Comparison of ENCODE assay signal across 25 cellular contexts in the genomic region with DNA sequence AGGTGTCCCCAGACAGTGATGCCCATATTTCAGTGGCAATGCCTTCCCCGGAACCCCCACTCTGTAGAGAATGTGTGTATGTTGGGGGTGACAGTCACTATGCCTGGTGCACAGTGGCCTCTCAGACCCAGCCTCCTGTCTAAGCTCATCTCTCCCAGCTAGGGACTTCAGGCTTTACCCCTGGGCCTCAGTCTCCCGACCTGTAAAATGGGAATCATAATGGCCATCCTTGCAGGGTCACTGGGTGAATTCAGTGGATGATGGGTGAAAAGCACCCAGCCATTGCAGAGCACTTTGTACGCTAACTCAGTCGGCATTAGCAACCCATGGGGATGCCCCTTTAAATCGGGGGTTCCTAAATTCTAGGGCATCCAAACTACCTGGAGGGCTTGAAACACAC. TPM values are rescaled to one million over a fixed set of nuclear protein-coding genes. Genes with fewer than 3 reads are reported as not detected.
A peak's percentile ranks its signal among the peaks of the same experiment; 100 is the strongest.
DNase-seq lines count a peak whose midpoint lies in the region; ATAC-seq, FAIRE-seq and TF ChIP-seq lines count a peak whose summit lies in the region.
"Had no signal": no experiment of that assay in that cellular context is flagged by ENCODE, and none has a peak within 500 bp of the region (broad histone marks: within the 10 kb centered on the region; RNA-seq: fewer than 3 reads in every experiment).

No MANE protein-coding gene starts in this region.

- H3K27ac Mint-ChIP-seq in HFFc6, result no peak overlapping the region
- H3K27ac Mint-ChIP-seq in activated T-helper 2 cell treated with anti-CD3 and anti-CD28 coated beads, Interferon-gamma antibody, Interleukin-2, Interleukin-4, amounts not matched to agents 10 μg/mL and 5 μg/mL and 100 μg/mL, durations not matched to agents 14 hours and 24 hours and 36 hours, result no peak overlapping the region
- H3K27ac Mint-ChIP-seq: CD4-positive, CD25-positive, alpha-beta regulatory T cell; CD8-positive, alpha-beta memory T cell had no signal

- H3K9ac ChIP-seq in HepG2 (ENCODE audit: insufficient read depth, low read depth, low read length) (no peak overlapping the region), H1 (replicated peaks in 1 of 4; ENCODE audit: extremely low read depth in 1 of 4, low read depth in 3 of 4, low read length in 3 of 4) (no peak overlapping the region)
- H3K9ac ChIP-seq: BLaER1 had no signal

- WGBS in HepG2 (ENCODE audit: low lambda C conversion rate), result 58% methylated on average over 4 of the region's 5 CpGs
- 89% methylated on average over 3 of the region's 5 CpGs for WGBS in right lobe of liver (ENCODE audit: insufficient coverage, low coverage, low lambda C conversion rate, missing lambda C conversion rate)
- WGBS in H1 (ENCODE audit: extremely low coverage in 1 of 2, insufficient coverage in 1 of 2, insufficient read length in 1 of 2, insufficient replicate concordance in 2 of 2, low coverage in 1 of 2, low lambda C conversion rate in 2 of 2, missing lambda C conversion rate in 1 of 2), 2 experiments, result 98% methylated on average over 5 of the region's 5 CpGs; no CpG with 5 or more reads in 1 of the 2 experiments

- H2BK120ac ChIP-seq in H1 (replicated peaks; ENCODE audit: low read depth, low read length), result no peak overlapping the region

- H3K18ac ChIP-seq in H1 (ENCODE audit: extremely low read depth, low read length), result no peak overlapping the region

- no peak overlapping the region for H3K14ac ChIP-seq in H1 (ENCODE audit: insufficient read length)

- H3K4me2 ChIP-seq in HepG2 (ENCODE audit: low read depth, low read length) (no peak overlapping the region), H1 (ENCODE audit: insufficient read depth in 1 of 2, low read depth in 2 of 2, low read length in 2 of 2) (no peak overlapping the region)
- H3K4me2 ChIP-seq: BLaER1 had no signal

- ATAC-seq in HepG2, result no peak
- ATAC-seq in right lobe of liver, result no peak

- TF ChIP-seq EP300 in HepG2 (IDR thresholded peaks at IDR 0.05; ENCODE audit: low read depth in 2 of 2, low read length in 2 of 2) (no peak), HepG2 (CRISPR knock-in tag; IDR thresholded peaks at IDR 0.05; ENCODE audit: borderline replicate concordance) (no peak), H1 (IDR thresholded peaks at IDR 0.05; ENCODE audit: borderline replicate concordance in 1 of 2, low read depth in 2 of 2, low read length in 2 of 2) (no peak)

- no peak overlapping the region for H4K5ac ChIP-seq in H1 (ENCODE audit: insufficient read length, low read depth, low read length)

- 0 out of 2 replicates have a peak overlapping the region, but pooled peaks have one; percentile 65 for H2BK15ac ChIP-seq in H1 (ENCODE audit: low read length)

- FAIRE-seq in HepG2 (lab: Jason Lieb, UNC), result no peak
- no peak for FAIRE-seq in H1 (lab: Jason Lieb, UNC)
- FAIRE-seq: A204.1, GM12878, GM12892, GM18507 had no signal

- H2AFZ ChIP-seq in HepG2 (ENCODE audit: low read length) (no peak overlapping the region), H1 (ENCODE audit: low read length) (no peak overlapping the region)

- no peaks in the 10 kb centered on the region for H3K79me2 ChIP-seq in HepG2 (ENCODE audit: insufficient read depth, low read length)
- no peaks in the 10 kb centered on the region for H3K79me2 ChIP-seq in H1 (ENCODE audit: control insufficient read depth in 1 of 2, insufficient read depth in 2 of 2, low read length in 2 of 2)

- H3K27me3 Mint-ChIP-seq in HFFc6 (ENCODE audit: insufficient read depth), result peaks cover 12% of the 10 kb centered on the region
- H3K27me3 Mint-ChIP-seq in activated T-helper 2 cell treated with anti-CD3 and anti-CD28 coated beads, Interferon-gamma antibody, Interleukin-2, Interleukin-4, amounts not matched to agents 10 μg/mL and 5 μg/mL and 100 μg/mL, durations not matched to agents 14 hours and 24 hours and 36 hours (ENCODE audit: low read depth), result no peaks in the 10 kb centered on the region
- H3K27me3 Mint-ChIP-seq: CD4-positive, CD25-positive, alpha-beta regulatory T cell had no signal

- no peak overlapping the region; the same call in 1 of the 2 replicates for H2BK20ac ChIP-seq in H1 (ENCODE audit: low read length)

- no peak overlapping the region for H2BK12ac ChIP-seq in H1 (ENCODE audit: low read depth, low read length)

- CTCF ChIA-PET in HepG2 (lab: Yijun Ruan, JAX; ENCODE audit: low intra/inter-chr PET ratio, low total read pairs), result no interaction called here
- CTCF ChIA-PET in H1 (lab: Charles Lee; ENCODE audit: partially characterized antibody), result interaction anchor here (0.5 to 9.5 kb wide), 18 partner anchors 9 to 245 kb away, joined by 3 to 197 read pairs (median 6); a partner anchor contains a TSS

- H2BK5ac ChIP-seq in H1 (ENCODE audit: low read depth, low read length), result no peak overlapping the region

- H3K27me3 ChIP-seq in HepG2 (ENCODE audit: control insufficient read depth in 1 of 2, insufficient read depth in 2 of 2, low read length in 2 of 2) (peaks cover 0 to 4% of the 10 kb centered on the region in 2 experiments; a peak in 1 of 5 replicates), right lobe of liver (no peaks in the 10 kb centered on the region), H1 (replicated peaks in 1 of 4; ENCODE audit: control insufficient read depth in 3 of 4, extremely low read depth in 1 of 4, insufficient read depth in 3 of 4, low read length in 3 of 4) (no peaks in the 10 kb centered on the region; a peak in 1 of 7 replicates)
- H3K27me3 ChIP-seq: BE2C, BLaER1 had no signal

- TF ChIP-seq RAD21 in HepG2 (CRISPR knock-in tag; IDR thresholded peaks at IDR 0.05) (no peak), H1 (IDR thresholded peaks at IDR 0.05 in 1 of 2, conservative IDR thresholded peaks at IDR 0.05 in 1 of 2; ENCODE audit: low read depth in 2 of 2, low read length in 2 of 2) (no peak)

- H3K4me1 ChIP-seq in HepG2 (ENCODE audit: insufficient read depth, low read length), result no peaks in the 10 kb centered on the region
- H3K4me1 ChIP-seq in right lobe of liver, result no peaks in the 10 kb centered on the region
- H3K4me1 ChIP-seq in H1 (replicated peaks in 1 of 4; ENCODE audit: control insufficient read depth in 3 of 4, insufficient read depth in 4 of 4, low read length in 3 of 4), result peaks cover 0 to 5% (median 0%) of the 10 kb centered on the region in 4 experiments; a peak in 3 of 7 replicates
- H3K4me1 ChIP-seq: BE2C, BLaER1 had no signal

- BruUV-seq in HepG2 (replicated peaks; lab: Mats Ljungman, UMichigan), result no TSS peak

- in situ Hi-C loops in HepG2 (cut with HindIII; ENCODE audit: extremely low pct_ligation_motif_present, low pct_unique_long_range_greater_than_20kb), result loop anchor here (5.0 kb wide), 1 partner anchor 113 kb away; no protein-coding TSS in a partner anchor

- POLR2A ChIA-PET in HepG2 (lab: Yijun Ruan, JAX), result no interaction called here
- POLR2A ChIA-PET in H1 (lab: Charles Lee; ENCODE audit: partially characterized antibody), result interaction anchor here (0.7 to 1.1 kb wide), 2 partner anchors 96 to 98 kb away, joined by 3 to 4 read pairs; no protein-coding TSS in a partner anchor

- H4K91ac ChIP-seq in H1 (replicated peaks; ENCODE audit: insufficient read length, low read length), result no peak overlapping the region

- no peak overlapping the region for H3K56ac ChIP-seq in H1 (replicated peaks; ENCODE audit: insufficient read length, low read depth, low read length)

- H2AK5ac ChIP-seq in H1 (ENCODE audit: low read depth, low read length), result no peak overlapping the region

- DNase-seq in HepG2 (ENCODE audit: low spot score) (no peak), right lobe of liver (no peak), H1 (ENCODE audit: low read depth in 1 of 2, low spot score in 2 of 2) (no peak), HFFc6 (no peak)
- no peak for DNase-seq in activated T-helper 2 cell treated with anti-CD3 and anti-CD28 coated beads, Interferon-gamma antibody, Interleukin-2, Interleukin-4, amounts not matched to agents 10 μg/mL and 5 μg/mL and 100 μg/mL, durations not matched to agents 14 hours and 24 hours and 36 hours (ENCODE audit: low spot score)
- DNase-seq: ACHN; CD4-positive, alpha-beta memory T cell; CD8-positive, alpha-beta memory T cell; COR-L47; DMS 273 treated with DMSO at 0.1 percent for 48 hours; DMS153; DMS79; GDM1 had no signal

- H3K27ac ChIP-seq in HepG2 (ENCODE audit: extremely low read length, insufficient read depth, low read length), result no peak overlapping the region
- no peak overlapping the region for H3K27ac ChIP-seq in right lobe of liver
- no peak overlapping the region for H3K27ac ChIP-seq in H1 (ENCODE audit: low read depth, low read length)
- H3K27ac ChIP-seq: BLaER1 had no signal

- H3K4me3 Mint-ChIP-seq in HFFc6, result no peak overlapping the region
- no peak overlapping the region for H3K4me3 Mint-ChIP-seq in activated T-helper 2 cell treated with anti-CD3 and anti-CD28 coated beads, Interferon-gamma antibody, Interleukin-2, Interleukin-4, amounts not matched to agents 10 μg/mL and 5 μg/mL and 100 μg/mL, durations not matched to agents 14 hours and 24 hours and 36 hours (ENCODE audit: low read depth)
- H3K4me3 Mint-ChIP-seq: CD14-positive monocyte; CD4-positive, alpha-beta memory T cell; CD4-positive, CD25-positive, alpha-beta regulatory T cell; CD8-positive, alpha-beta memory T cell had no signal

- no peak overlapping the region for H3K23ac ChIP-seq in H1 (ENCODE audit: insufficient read length)

- H3K4ac ChIP-seq in H1 (replicated peaks; ENCODE audit: insufficient read length, low read depth, low read length), result no peak overlapping the region

- no peaks in the 10 kb centered on the region for H3K79me1 ChIP-seq in H1 (ENCODE audit: low read depth, low read length)

- TF ChIP-seq POLR2A in HepG2 (IDR thresholded peaks at IDR 0.05; ENCODE audit: insufficient read depth in 1 of 2, low read depth in 2 of 2, low read length in 2 of 2) (no peak), right lobe of liver (IDR thresholded peaks at IDR 0.05) (no peak), H1 (IDR thresholded peaks at IDR 0.05; ENCODE audit: control extremely low read depth in 1 of 2, low read depth in 2 of 2, low read length in 2 of 2) (no peak)

- peaks cover 4% of the 10 kb centered on the region for H3K9me3 Mint-ChIP-seq in HFFc6
- H3K9me3 Mint-ChIP-seq in activated T-helper 2 cell treated with anti-CD3 and anti-CD28 coated beads, Interferon-gamma antibody, Interleukin-2, Interleukin-4, amounts not matched to agents 10 μg/mL and 5 μg/mL and 100 μg/mL, durations not matched to agents 14 hours and 24 hours and 36 hours, result no peaks in the 10 kb centered on the region

- H3K4me3 ChIP-seq in HepG2 (replicated peaks in 1 of 3; ENCODE audit: insufficient read depth in 1 of 3, low read depth in 2 of 3, low read length in 3 of 3) (no peak overlapping the region), right lobe of liver (no peak overlapping the region), H1 (ENCODE audit: extremely low read depth in 1 of 4, insufficient read depth in 2 of 4, low read depth in 3 of 4, low read length in 4 of 4) (no peak overlapping the region)
- H3K4me3 ChIP-seq: BLaER1, GM12878 had no signal

- no peak for TF ChIP-seq CTCF in HepG2 (CRISPR knock-in tag; IDR thresholded peaks at IDR 0.05)
- no peak for TF ChIP-seq CTCF in right lobe of liver (IDR thresholded peaks at IDR 0.05)
- no peak for TF ChIP-seq CTCF in H1 (IDR thresholded peaks at IDR 0.05; ENCODE audit: control extremely low read depth in 1 of 3, insufficient read depth in 1 of 3, low read depth in 1 of 3, low read length in 3 of 3)
- no peak for TF ChIP-seq CTCF in HFFc6 (IDR thresholded peaks at IDR 0.05)

- no peaks in the 10 kb centered on the region for H3K36me3 Mint-ChIP-seq in HFFc6 (ENCODE audit: low read depth)
- no peaks in the 10 kb centered on the region for H3K36me3 Mint-ChIP-seq in activated T-helper 2 cell treated with anti-CD3 and anti-CD28 coated beads, Interferon-gamma antibody, Interleukin-2, Interleukin-4, amounts not matched to agents 10 μg/mL and 5 μg/mL and 100 μg/mL, durations not matched to agents 14 hours and 24 hours and 36 hours (ENCODE audit: low read depth)
- H3K36me3 Mint-ChIP-seq: CD14-positive monocyte; CD4-positive, alpha-beta memory T cell; CD4-positive, CD25-positive, alpha-beta regulatory T cell; CD8-positive, alpha-beta memory T cell had no signal

- peaks cover 9% of the 10 kb centered on the region; the same call in 1 of the 2 replicates for H3K23me2 ChIP-seq in H1 (ENCODE audit: low read depth, low read length)

- no peak overlapping the region for H4K8ac ChIP-seq in H1 (ENCODE audit: extremely low read depth, insufficient read depth, low read length)

- H3K9me3 ChIP-seq in HepG2 (ENCODE audit: low read length) (no peaks in the 10 kb centered on the region), right lobe of liver (no peaks in the 10 kb centered on the region), H1 (ENCODE audit: insufficient read depth in 2 of 2, low read depth in 1 of 2, low read length in 1 of 2) (peaks cover 4 to 5% of the 10 kb centered on the region in 2 experiments; a peak in 3 of 4 replicates)
- H3K9me3 ChIP-seq: BE2C, BLaER1 had no signal

- intact Hi-C loops in HepG2 (cut with micrococcal nuclease; ENCODE audit: unreplicated experiment) (loop anchor here (5.0 kb wide), 2 partner anchors 78 to 93 kb away; no protein-coding TSS in a partner anchor), right lobe of liver (cut with DNase I) (no loop called here)
- intact Hi-C loops in activated T-helper 2 cell treated with anti-CD3 and anti-CD28 coated beads, Interferon-gamma antibody, Interleukin-2, Interleukin-4, amounts not matched to agents 10 μg/mL and 5 μg/mL and 100 μg/mL, durations not matched to agents 14 hours and 24 hours and 36 hours (cut with micrococcal nuclease), result loop anchor here (5.0 kb wide), 1 partner anchor 113 kb away; no protein-coding TSS in a partner anchor

- H3K36me3 ChIP-seq in HepG2 (replicated peaks in 1 of 2; ENCODE audit: control insufficient read depth in 1 of 2, insufficient read depth in 2 of 2, low read length in 2 of 2) (no peaks in the 10 kb centered on the region), right lobe of liver (no peaks in the 10 kb centered on the region), H1 (ENCODE audit: control insufficient read depth in 2 of 4, insufficient read depth in 4 of 4, low read length in 3 of 4) (no peaks in the 10 kb centered on the region)
- H3K36me3 ChIP-seq: BE2C, BLaER1 had no signal

- H4K20me1 ChIP-seq in HepG2 (ENCODE audit: insufficient read depth, low read length), result no peaks in the 10 kb centered on the region
- H4K20me1 ChIP-seq in H1 (replicated peaks in 1 of 2; ENCODE audit: control insufficient read depth in 1 of 2, insufficient read depth in 2 of 2, low read length in 2 of 2), result peaks cover 0 to 7% of the 10 kb centered on the region in 2 experiments
- H4K20me1 ChIP-seq: BLaER1 had no signal

- no peaks in the 10 kb centered on the region for H3K4me1 Mint-ChIP-seq in HFFc6 (ENCODE audit: low read depth)
- H3K4me1 Mint-ChIP-seq in activated T-helper 2 cell treated with anti-CD3 and anti-CD28 coated beads, Interferon-gamma antibody, Interleukin-2, Interleukin-4, amounts not matched to agents 10 μg/mL and 5 μg/mL and 100 μg/mL, durations not matched to agents 14 hours and 24 hours and 36 hours (ENCODE audit: low read depth), result no peaks in the 10 kb centered on the region
- H3K4me1 Mint-ChIP-seq: CD14-positive monocyte; CD4-positive, alpha-beta memory T cell; CD4-positive, CD25-positive, alpha-beta regulatory T cell; CD8-positive, alpha-beta memory T cell had no signal

RNA-seq across cellular contexts. Expression of a gene that starts 18.9 kb away (rescaled TPM):
- not detected in 2 replicates for total RNA-seq in HepG2 (2016; rRNA removed; fragmentation: Illumina TruSeq; extraction: Trizol)
- total RNA-seq in HepG2 (2016; cell fraction: cytosol; rRNA removed; fragmentation: Illumina TruSeq; extraction: Trizol; ENCODE audit: low read depth), result not detected in 2 replicates
- total RNA-seq in HepG2 (2016; cell fraction: insoluble cytoplasmic fraction; rRNA removed; fragmentation: Illumina TruSeq; extraction: Trizol), result not detected in 2 replicates
- not detected in 2 replicates for total RNA-seq in HepG2 (2016; cell fraction: membrane; rRNA removed; fragmentation: Illumina TruSeq; extraction: Trizol)
- not detected in 2 replicates for total RNA-seq in HepG2 (2016; cell fraction: nucleus; rRNA removed; fragmentation: Illumina TruSeq; extraction: Trizol)
- polyA plus RNA-seq in HepG2 (2011; rRNA removed), result not detected in 2 replicates
- polyA plus RNA-seq in HepG2 (2011; cell fraction: cytosol; rRNA removed), result not detected in 2 replicates
- polyA plus RNA-seq in HepG2 (2011; cell fraction: nucleus; rRNA removed), result not detected in 2 replicates
- not detected in 2 replicates for polyA plus RNA-seq in HepG2 (2012)
- polyA plus RNA-seq in HepG2 (2016; cell fraction: cytosol; fragmentation: Illumina TruSeq; extraction: Trizol; ENCODE audit: low read depth), result not detected in 2 replicates
- polyA plus RNA-seq in HepG2 (2016; cell fraction: insoluble cytoplasmic fraction; fragmentation: Illumina TruSeq; extraction: Trizol; ENCODE audit: low read depth), result not detected in 2 replicates
- polyA plus RNA-seq in HepG2 (2016; cell fraction: membrane; fragmentation: Illumina TruSeq; extraction: Trizol; ENCODE audit: low read depth), result not detected in 2 replicates
- polyA plus RNA-seq in HepG2 (2016; cell fraction: nucleus; fragmentation: Illumina TruSeq; extraction: Trizol; ENCODE audit: insufficient read depth, low read depth), result not detected in 2 replicates
- not detected in 2 replicates for polyA minus RNA-seq in HepG2 (2011; rRNA and poly(A)+ RNA removed; ENCODE audit: low replicate concordance)
- polyA minus RNA-seq in HepG2 (2011; cell fraction: cytosol; rRNA and poly(A)+ RNA removed), result not detected in 2 replicates
- polyA minus RNA-seq in HepG2 (2011; cell fraction: nucleus; rRNA and poly(A)+ RNA removed), result not detected in 2 replicates
- not detected for total RNA-seq in right lobe of liver
- not detected in 2 replicates for total RNA-seq in H1 (2021; fragmentation: NEBNext Ultra II Directional; extraction: Animal tissue kit (Norgen Biotek cat#: 25700))
- polyA plus RNA-seq in H1 (2011; rRNA removed), result 0.19 TPM in 1 of 2 replicates, not detected in the other
- not detected for polyA plus RNA-seq in H1 (2011; cell fraction: cytosol; rRNA removed)
- not detected for polyA plus RNA-seq in H1 (2011; cell fraction: nucleus; rRNA removed)
- not detected in 4 replicates for polyA plus RNA-seq in H1 (2012, experiment 1 of 2)
- polyA plus RNA-seq in H1 (2012, experiment 2 of 2), result not detected
- polyA plus RNA-seq in H1 (2013, experiment 1 of 2), result 0.12 TPM
- polyA plus RNA-seq in H1 (2013, experiment 2 of 2), result 0.06 TPM
- not detected in 2 replicates for polyA minus RNA-seq in H1 (2011; rRNA and poly(A)+ RNA removed)
- not detected for polyA minus RNA-seq in H1 (2011; cell fraction: cytosol; rRNA and poly(A)+ RNA removed)
- polyA minus RNA-seq in H1 (2011; cell fraction: nucleus; rRNA and poly(A)+ RNA removed), result not detected
- total RNA-seq in HFFc6 (2021; fragmentation: NEBNext Ultra II Directional; extraction: Animal tissue kit (Norgen Biotek cat#: 25700)), result not detected
- not detected in 2 replicates for total RNA-seq in activated T-helper 2 cell treated with anti-CD3 and anti-CD28 coated beads, Interferon-gamma antibody, Interleukin-2, Interleukin-4, amounts not matched to agents 10 μg/mL and 5 μg/mL and 100 μg/mL, durations not matched to agents 14 hours and 24 hours and 36 hours
- total RNA-seq: A673; CD4-positive, alpha-beta memory T cell; CD4-positive, CD25-positive, alpha-beta regulatory T cell; CD8-positive, alpha-beta memory T cell; Daoy; G401; GM12878 had no signal
- polyA plus RNA-seq: AG04450; CD14-positive monocyte; CD4-positive, alpha-beta memory T cell; CD4-positive, CD25-positive, alpha-beta regulatory T cell; CD8-positive, alpha-beta memory T cell; GM12878 had no signal

RNA-seq across cellular contexts. Expression of a gene that starts 25.1 kb away (rescaled TPM):
- total RNA-seq in HepG2 (2016; rRNA removed; fragmentation: Illumina TruSeq; extraction: Trizol) (not detected in 2 replicates), right lobe of liver (not detected)
- not detected in 2 replicates for total RNA-seq in HepG2 (2016; cell fraction: cytosol; rRNA removed; fragmentation: Illumina TruSeq; extraction: Trizol; ENCODE audit: low read depth)
- not detected in 2 replicates for total RNA-seq in HepG2 (2016; cell fraction: insoluble cytoplasmic fraction; rRNA removed; fragmentation: Illumina TruSeq; extraction: Trizol)
- total RNA-seq in HepG2 (2016; cell fraction: membrane; rRNA removed; fragmentation: Illumina TruSeq; extraction: Trizol), result not detected in 2 replicates
- not detected in 2 replicates for total RNA-seq in HepG2 (2016; cell fraction: nucleus; rRNA removed; fragmentation: Illumina TruSeq; extraction: Trizol)
- polyA plus RNA-seq in HepG2 (2011; rRNA removed) (not detected in 2 replicates), H1 (2011; rRNA removed) (0.57 and 1.3 TPM in 2 replicates)
- not detected in 2 replicates for polyA plus RNA-seq in HepG2 (2011; cell fraction: cytosol; rRNA removed)
- polyA plus RNA-seq in HepG2 (2011; cell fraction: nucleus; rRNA removed), result not detected in 2 replicates
- not detected in 2 replicates for polyA plus RNA-seq in HepG2 (2012)
- polyA plus RNA-seq in HepG2 (2016; cell fraction: cytosol; fragmentation: Illumina TruSeq; extraction: Trizol; ENCODE audit: low read depth), result not detected in 2 replicates
- polyA plus RNA-seq in HepG2 (2016; cell fraction: insoluble cytoplasmic fraction; fragmentation: Illumina TruSeq; extraction: Trizol; ENCODE audit: low read depth), result not detected in 2 replicates
- not detected in 2 replicates for polyA plus RNA-seq in HepG2 (2016; cell fraction: membrane; fragmentation: Illumina TruSeq; extraction: Trizol; ENCODE audit: low read depth)
- polyA plus RNA-seq in HepG2 (2016; cell fraction: nucleus; fragmentation: Illumina TruSeq; extraction: Trizol; ENCODE audit: insufficient read depth, low read depth), result not detected in 2 replicates
- not detected in 2 replicates for polyA minus RNA-seq in HepG2 (2011; rRNA and poly(A)+ RNA removed; ENCODE audit: low replicate concordance)
- polyA minus RNA-seq in HepG2 (2011; cell fraction: cytosol; rRNA and poly(A)+ RNA removed), result not detected in 2 replicates
- not detected in 2 replicates for polyA minus RNA-seq in HepG2 (2011; cell fraction: nucleus; rRNA and poly(A)+ RNA removed)
- 2.0 TPM in 2 replicates for total RNA-seq in H1 (2021; fragmentation: NEBNext Ultra II Directional; extraction: Animal tissue kit (Norgen Biotek cat#: 25700))
- 0.93 TPM for polyA plus RNA-seq in H1 (2011; cell fraction: cytosol; rRNA removed)
- 0.84 TPM for polyA plus RNA-seq in H1 (2011; cell fraction: nucleus; rRNA removed)
- polyA plus RNA-seq in H1 (2012, experiment 1 of 2), result 0.17 to 0.68 TPM (median 0.49 TPM) in 4 replicates
- 0.14 TPM for polyA plus RNA-seq in H1 (2012, experiment 2 of 2)
- polyA plus RNA-seq in H1 (2013, experiment 1 of 2), result 1.5 TPM
- 1.8 TPM for polyA plus RNA-seq in H1 (2013, experiment 2 of 2)
- polyA minus RNA-seq in H1 (2011; rRNA and poly(A)+ RNA removed), result 0.15 and 0.69 TPM in 2 replicates
- polyA minus RNA-seq in H1 (2011; cell fraction: cytosol; rRNA and poly(A)+ RNA removed), result 2.5 TPM
- polyA minus RNA-seq in H1 (2011; cell fraction: nucleus; rRNA and poly(A)+ RNA removed), result 2.4 TPM
- not detected for total RNA-seq in HFFc6 (2021; fragmentation: NEBNext Ultra II Directional; extraction: Animal tissue kit (Norgen Biotek cat#: 25700))
- total RNA-seq in activated T-helper 2 cell treated with anti-CD3 and anti-CD28 coated beads, Interferon-gamma antibody, Interleukin-2, Interleukin-4, amounts not matched to agents 10 μg/mL and 5 μg/mL and 100 μg/mL, durations not matched to agents 14 hours and 24 hours and 36 hours, result not detected in 2 replicates
- total RNA-seq: A673; CD4-positive, alpha-beta memory T cell; CD4-positive, CD25-positive, alpha-beta regulatory T cell; CD8-positive, alpha-beta memory T cell; Daoy; G401; GM12878 had no signal
- polyA plus RNA-seq: AG04450; CD14-positive monocyte; CD4-positive, alpha-beta memory T cell; CD4-positive, CD25-positive, alpha-beta regulatory T cell; CD8-positive, alpha-beta memory T cell; GM12878 had no signal

Comparison
In these comparisons a context has a peak if more than half of its experiments do, and no peak if none do; other contexts are left out.
1. intact Hi-C loops: an anchor here in HepG2 (5.0 kb wide) and activated T-helper 2 cell treated with anti-CD3 and anti-CD28 coated beads, Interferon-gamma antibody, Interleukin-2, Interleukin-4, amounts not matched to agents 10 μg/mL and 5 μg/mL and 100 μg/mL, durations not matched to agents 14 hours and 24 hours and 36 hours (5.0 kb wide); none called in right lobe of liver.